ENCODE assay signal across 10 cellular contexts in the genomic region with DNA sequence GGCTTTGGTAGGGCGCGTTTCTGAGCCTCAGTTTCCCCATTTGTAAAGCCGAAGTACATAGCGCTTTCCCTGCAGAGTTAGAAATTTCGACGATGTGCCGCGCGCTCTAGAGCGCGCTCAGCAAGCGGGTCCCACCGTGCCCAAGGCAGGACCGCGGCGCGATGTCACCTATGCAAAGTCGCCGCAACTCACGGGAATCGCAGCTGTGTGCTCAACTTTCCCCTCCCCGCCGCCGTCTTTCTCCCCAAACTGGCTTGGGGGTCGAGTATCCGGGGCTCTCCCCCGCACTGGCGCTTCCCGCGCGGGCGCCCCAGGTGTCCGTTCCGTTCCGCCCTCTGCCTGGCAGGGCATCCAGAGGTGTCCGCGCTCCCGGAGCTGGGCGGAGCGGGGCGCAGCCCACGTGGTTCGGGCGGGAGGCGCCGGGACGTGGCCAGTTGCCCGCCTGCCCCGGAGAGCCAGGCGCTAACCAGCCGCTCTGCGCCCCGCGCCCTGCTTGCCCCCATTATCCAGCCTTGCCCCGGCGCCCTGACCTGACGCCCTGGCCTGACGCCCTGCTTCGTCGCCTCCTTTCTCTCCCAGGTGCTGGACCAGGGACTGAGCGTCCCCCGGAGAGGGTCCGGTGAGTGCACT. TPM values are rescaled to one million over a fixed set of nuclear protein-coding genes. Genes with fewer than 3 reads are reported as not detected.
DNase-seq lines count a peak whose midpoint lies in the region; TF ChIP-seq lines count a peak whose summit lies in the region.
"Had no signal": no experiment of that assay in that cellular context is flagged by ENCODE, and none has a peak within 500 bp of the region (broad histone marks: within the 10 kb centered on the region; RNA-seq: fewer than 3 reads in every experiment).

A gene with protein sequence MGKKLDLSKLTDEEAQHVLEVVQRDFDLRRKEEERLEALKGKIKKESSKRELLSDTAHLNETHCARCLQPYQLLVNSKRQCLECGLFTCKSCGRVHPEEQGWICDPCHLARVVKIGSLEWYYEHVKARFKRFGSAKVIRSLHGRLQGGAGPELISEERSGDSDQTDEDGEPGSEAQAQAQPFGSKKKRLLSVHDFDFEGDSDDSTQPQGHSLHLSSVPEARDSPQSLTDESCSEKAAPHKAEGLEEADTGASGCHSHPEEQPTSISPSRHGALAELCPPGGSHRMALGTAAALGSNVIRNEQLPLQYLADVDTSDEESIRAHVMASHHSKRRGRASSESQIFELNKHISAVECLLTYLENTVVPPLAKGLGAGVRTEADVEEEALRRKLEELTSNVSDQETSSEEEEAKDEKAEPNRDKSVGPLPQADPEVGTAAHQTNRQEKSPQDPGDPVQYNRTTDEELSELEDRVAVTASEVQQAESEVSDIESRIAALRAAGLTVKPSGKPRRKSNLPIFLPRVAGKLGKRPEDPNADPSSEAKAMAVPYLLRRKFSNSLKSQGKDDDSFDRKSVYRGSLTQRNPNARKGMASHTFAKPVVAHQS (plus strand): TSS at position 433 of the 630 bp plus-strand sequence. CDS start 6,176 bp downstream, outside the sequence.

- no peak within 1 kb of the TSS for H3K23ac ChIP-seq in mesendoderm (ENCODE audit: low read length)

- TF ChIP-seq CTCF in endothelial cell (IDR thresholded peaks at IDR 0.05; ENCODE audit: unreplicated experiment), result no peak
- TF ChIP-seq CTCF in uterus (IDR thresholded peaks at IDR 0.05), result no peak

- peak within 1 kb of the TSS; percentile 77 for H3K9ac ChIP-seq in mesendoderm (ENCODE audit: low read length)
- H3K9ac ChIP-seq: BLaER1 treated with 17β-estradiol and CSF1 and Interleukin-3, amounts not matched to agents 10 nM and 100 nM had no signal

- H4K5ac ChIP-seq in mesendoderm (ENCODE audit: low read length), result no peak within 1 kb of the TSS

- H4K8ac ChIP-seq in mesendoderm (ENCODE audit: low read depth, low read length), result no peak within 1 kb of the TSS

- H3K36me3 Mint-ChIP-seq in endothelial cell (ENCODE audit: low read depth, unreplicated experiment), result peaks cover 4% of the 10 kb centered on the region

- H2BK120ac ChIP-seq in mesendoderm (ENCODE audit: low read depth, low read length), result no peak within 1 kb of the TSS

- peaks cover 6% of the 10 kb centered on the region for H3K4me1 ChIP-seq in mesendoderm (ENCODE audit: control insufficient read depth, low read depth, low read length)
- peaks cover 0 to 15% of the 10 kb centered on the region in 2 donors for H3K4me1 ChIP-seq in uterus

- peak within 1 kb of the TSS; percentile 99 for H3K4me2 ChIP-seq in mesendoderm (ENCODE audit: low read length)

- H2BK5ac ChIP-seq in mesendoderm (ENCODE audit: low read length), result no peak within 1 kb of the TSS

- H3K27ac ChIP-seq in mesendoderm (ENCODE audit: low read depth, low read length), result no peak within 1 kb of the TSS
- peak within 1 kb of the TSS; percentile 43 to 76 for H3K27ac ChIP-seq in uterus
- H3K27ac ChIP-seq: BLaER1 treated with 17β-estradiol and CSF1 and Interleukin-3, amounts not matched to agents 10 nM and 100 nM had no signal

- intact Hi-C loops in uterus (cut with DNase I; ENCODE audit: low total_unique reads), result no loop called here

- TF ChIP-seq POLR2A in uterus (IDR thresholded peaks at IDR 0.05), result peak in 1 of 2 donors; percentile 54

- no peak within 1 kb of the TSS for H3K27ac Mint-ChIP-seq in endothelial cell (ENCODE audit: unreplicated experiment)
- H3K27ac Mint-ChIP-seq: activated T-cell treated with anti-CD3 and anti-CD28 coated beads, Interleukin-2, amount 50 U/mL, for 24 hours had no signal

- H3K4me1 Mint-ChIP-seq in endothelial cell (ENCODE audit: unreplicated experiment), result peaks cover 2% of the 10 kb centered on the region

- H3K27me3 ChIP-seq in mesendoderm (ENCODE audit: insufficient read depth, low read length, poor library complexity) (no peaks in the 10 kb centered on the region), uterus (no peaks in the 10 kb centered on the region)

- H3K27me3 Mint-ChIP-seq in endothelial cell (ENCODE audit: unreplicated experiment), result peaks cover 6% of the 10 kb centered on the region

- DNase-seq in NCI-H2227 (lab: John Stamatoyannopoulos, UW; ENCODE audit: unreplicated experiment) (peak; percentile 34), NCI-H2227 treated with DMSO at 0.1 percent for 48 hours (lab: John Stamatoyannopoulos, UW) (no peak), endothelial cell (ENCODE audit: low spot score) (peak; percentile 27), mesendoderm (no peak), uterus (peak in 1 of 2 donors; percentile 63), NCI-H2081 treated with DMSO at 0.1 percent for 48 hours (lab: John Stamatoyannopoulos, UW) (no peak), NCI-H2081 (lab: John Stamatoyannopoulos, UW) (no peak)
- no peak for DNase-seq in activated effector memory CD4-positive, alpha-beta T cell treated with anti-CD3 and anti-CD28 coated beads, Interleukin-2, amount 50 U/mL, for 16 hours
- DNase-seq: activated T-cell treated with anti-CD3 and anti-CD28 coated beads, Interleukin-2, amount 50 U/mL, for 24 hours had no signal

- no CpG with 5 or more reads among the region's 63 CpGs for WGBS in mesendoderm (ENCODE audit: extremely low coverage, insufficient coverage, low lambda C conversion rate)

- no peak within 1 kb of the TSS for H3K4ac ChIP-seq in mesendoderm (ENCODE audit: low read depth, low read length)

- no peak within 1 kb of the TSS for H2BK15ac ChIP-seq in mesendoderm (replicated peaks; ENCODE audit: low read depth)

- no peaks in the 10 kb centered on the region for H3K9me3 Mint-ChIP-seq in endothelial cell (ENCODE audit: unreplicated experiment)

- no peak within 1 kb of the TSS for H2AK5ac ChIP-seq in mesendoderm (ENCODE audit: low read length)

- H3K36me3 ChIP-seq in mesendoderm (ENCODE audit: control insufficient read depth, insufficient read depth, low read length), result no peaks in the 10 kb centered on the region
- H3K36me3 ChIP-seq in uterus, result no peaks in the 10 kb centered on the region

- no peak within 1 kb of the TSS for H3K4me3 Mint-ChIP-seq in endothelial cell (ENCODE audit: unreplicated experiment)
- H3K4me3 Mint-ChIP-seq: activated T-cell treated with anti-CD3 and anti-CD28 coated beads, Interleukin-2, amount 50 U/mL, for 24 hours had no signal

- no peaks in the 10 kb centered on the region for H3K79me1 ChIP-seq in mesendoderm (ENCODE audit: low read length)

- no peaks in the 10 kb centered on the region for H3K79me2 ChIP-seq in mesendoderm (ENCODE audit: control insufficient read depth, insufficient read depth, low read length)

- peaks cover 0 to 6% of the 10 kb centered on the region in 2 donors for H3K9me3 ChIP-seq in uterus

- H3K18ac ChIP-seq in mesendoderm (ENCODE audit: low read length), result peak within 1 kb of the TSS; percentile 30

- H3K4me3 ChIP-seq in mesendoderm (ENCODE audit: low read length), result peak within 1 kb of the TSS; percentile 54
- peak within 1 kb of the TSS; percentile 41 to 60 for H3K4me3 ChIP-seq in uterus
- H3K4me3 ChIP-seq: BLaER1 treated with 17β-estradiol and CSF1 and Interleukin-3, amounts not matched to agents 10 nM and 100 nM had no signal

- peak within 1 kb of the TSS; percentile 87 for H3K56ac ChIP-seq in mesendoderm (ENCODE audit: low read length)

RNA-seq across cellular contexts. Expression of the gene that starts here (rescaled TPM):
- 0.36 TPM for total RNA-seq in endothelial cell (ENCODE audit: unreplicated experiment)
- polyA plus RNA-seq in mesendoderm (2013, experiment 1 of 2), result 7.8 TPM
- polyA plus RNA-seq in mesendoderm (2013, experiment 2 of 2), result 8.0 TPM
- 10 to 100 TPM in 2 of 4 donors, 1 to 10 TPM in 2; 1.2 to 16.5 (median 8.9) TPM for total RNA-seq in uterus

Comparison
In these comparisons a context has a peak if more than half of its experiments do, and no peak if none do; other contexts are left out.
1. Peak in DNase-seq in endothelial cell; RNA of the gene not detected or under 1 TPM.